10 cellular contexts compared by ENCODE assay signal in genomic region chr7:100489121-100489520, GRCh38. TPM values are rescaled to one million over a fixed set of nuclear protein-coding genes. Genes with fewer than 3 reads are reported as not detected.
"Had no signal": no experiment of that assay in that cellular context is flagged by ENCODE, and none has a peak within 500 bp of the region (broad histone marks: within the 10 kb centered on the region; RNA-seq: fewer than 3 reads in every experiment).

No MANE protein-coding gene starts in this region.

- H3K9me3 Mint-ChIP-seq: activated CD8-positive, alpha-beta T cell treated with anti-CD3 and anti-CD28 coated beads for 36 hours; natural killer cell treated with Interleukin-12 subunit alpha and Interleukin-12 subunit beta and Interleukin-15 and Interleukin-18, amount 100 ng/mL, for 72 hours had no signal

- H3K36me3 Mint-ChIP-seq: natural killer cell treated with Interleukin-12 subunit alpha and Interleukin-12 subunit beta and Interleukin-15 and Interleukin-18, amount 100 ng/mL, for 72 hours had no signal

- H3K9me3 ChIP-seq: esophagus squamous epithelium, pancreas, SJSA1, tibial nerve had no signal

- H3K27me3 ChIP-seq: pancreas, SJSA1, tibial nerve had no signal

- H3K27ac Mint-ChIP-seq: activated CD4-positive, alpha-beta T cell treated with anti-CD3 and anti-CD28 coated beads for 36 hours; activated CD8-positive, alpha-beta T cell treated with anti-CD3 and anti-CD28 coated beads for 36 hours; natural killer cell treated with Interleukin-12 subunit alpha and Interleukin-12 subunit beta and Interleukin-15 and Interleukin-18, amount 100 ng/mL, for 72 hours had no signal

- H3K27ac ChIP-seq: esophagus squamous epithelium, pancreas, SJSA1 had no signal

- ATAC-seq: natural killer cell treated with Interleukin-12 subunit alpha and Interleukin-12 subunit beta and Interleukin-15 and Interleukin-18, amount 100 ng/mL, for 72 hours had no signal

- DNase-seq: activated CD8-positive, alpha-beta memory T cell treated with anti-CD3 and anti-CD28 coated beads, Interleukin-2, amount 50 U/mL, for 4 hours; activated naive CD4-positive, alpha-beta T cell; esophagus squamous epithelium; stimulated activated CD4-positive, alpha-beta T cell treated with anti-CD3 and anti-CD28 coated beads, Interleukin-2, amount 100 ng/mL, for 48 hours had no signal

- H3K27me3 Mint-ChIP-seq: activated CD4-positive, alpha-beta T cell treated with anti-CD3 and anti-CD28 coated beads for 36 hours; activated CD8-positive, alpha-beta T cell treated with anti-CD3 and anti-CD28 coated beads for 36 hours had no signal

- H3K36me3 ChIP-seq: pancreas, SJSA1 had no signal

- H3K4me3 Mint-ChIP-seq: activated CD4-positive, alpha-beta T cell treated with anti-CD3 and anti-CD28 coated beads for 36 hours; activated CD8-positive, alpha-beta T cell treated with anti-CD3 and anti-CD28 coated beads for 36 hours; natural killer cell treated with Interleukin-12 subunit alpha and Interleukin-12 subunit beta and Interleukin-15 and Interleukin-18, amount 100 ng/mL, for 72 hours had no signal

- H3K4me3 ChIP-seq: esophagus squamous epithelium, pancreas, SJSA1, tibial nerve had no signal

RNA-seq across cellular contexts. Expression of gene NYAP1, which starts 5.4 kb away (rescaled TPM):
- total RNA-seq: natural killer cell treated with Interleukin-12 subunit alpha and Interleukin-12 subunit beta and Interleukin-15 and Interleukin-18, amount 100 ng/mL, for 72 hours had no signal

RNA-seq across cellular contexts. Expression of gene SPACDR, which starts 25.1 kb away (rescaled TPM):
- total RNA-seq: esophagus squamous epithelium had no signal
